Comparison of ENCODE assay signal across 19 cellular contexts in the genomic region with DNA sequence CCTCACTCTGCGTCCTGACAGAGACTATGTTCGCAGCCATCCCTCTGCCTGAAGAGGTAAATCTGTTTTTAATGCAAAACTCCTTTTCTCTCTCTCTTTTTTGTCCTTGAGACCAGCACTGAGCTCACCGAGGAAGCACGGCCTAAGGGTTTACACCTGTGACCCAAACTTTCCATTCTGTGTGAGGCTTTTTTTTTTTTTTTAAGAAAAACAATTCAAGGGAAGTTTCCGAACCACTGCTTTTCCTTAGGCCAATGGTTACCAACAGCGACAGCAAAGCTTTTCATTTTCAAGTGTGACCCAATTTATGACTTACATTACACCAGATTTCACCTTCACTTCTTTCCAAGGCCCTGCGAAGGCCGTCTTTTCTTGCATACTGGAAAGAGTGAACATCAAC.
DNase-seq lines count a peak whose midpoint lies in the region; ATAC-seq and TF ChIP-seq lines count a peak whose summit lies in the region.
"Had no signal": no experiment of that assay in that cellular context is flagged by ENCODE, and none has a peak within 500 bp of the region (broad histone marks: within the 10 kb centered on the region; RNA-seq: fewer than 3 reads in every experiment).

No MANE protein-coding gene starts in this region.

- DNase-seq in chondrocyte (ENCODE audit: low spot score) (no peak), nephron progenitor cell (no peak), NCI-H1092 treated with DMSO at 0.1 percent for 48 hours (lab: John Stamatoyannopoulos, UW) (no peak)
- DNase-seq: activated CD4-positive, CD25-positive, alpha-beta regulatory T cell; activated naive CD4-positive, alpha-beta T cell; colonic mucosa; COR-L47; EL; NCI-H1436 treated with DMSO at 0.1 percent for 48 hours; NCI-H2171 treated with DMSO at 0.1 percent for 48 hours; NCI-H774; stimulated activated CD4-positive, alpha-beta T cell treated with anti-CD3 and anti-CD28 coated beads, Interleukin-15, amount 100 ng/mL, for 24 hours; upper lobe of right lung had no signal

- H3K4me1 Mint-ChIP-seq in chondrocyte (ENCODE audit: low read depth) (peaks cover 63% of the 10 kb centered on the region), nephron progenitor cell (peaks cover 64% of the 10 kb centered on the region)

- ATAC-seq in GM18867 (IDR thresholded peaks at IDR 0.05; ENCODE audit: unreplicated experiment) (peak; percentile 31), HG02885 (IDR thresholded peaks at IDR 0.05; ENCODE audit: poor library complexity, unreplicated experiment) (peak; percentile 14), GM21723 (IDR thresholded peaks at IDR 0.05; ENCODE audit: unreplicated experiment) (no peak), GM21360 (IDR thresholded peaks at IDR 0.05; ENCODE audit: unreplicated experiment) (no peak)
- ATAC-seq: stimulated activated memory B cell treated with anti-CD40 and anti-IgM and Interleukin-4, amounts not matched to agents 10 μg/mL and 1 μg/mL and 100 μg/mL, for 72 hours; upper lobe of right lung had no signal

- H3K27ac Mint-ChIP-seq in chondrocyte (ENCODE audit: unreplicated experiment): peak overlapping the region; percentile 13
- peak overlapping the region; percentile 97 for H3K27ac Mint-ChIP-seq in nephron progenitor cell
- H3K27ac Mint-ChIP-seq: stimulated activated memory B cell treated with anti-CD40 and anti-IgM and Interleukin-4, amounts not matched to agents 10 μg/mL and 1 μg/mL and 100 μg/mL, for 72 hours; T-helper 2 cell treated with Interferon-gamma antibody and Interleukin-4, amounts not matched to agents 5 μg/mL and 100 μg/mL, for 36 hours had no signal

- no peak overlapping the region for H3K4me3 Mint-ChIP-seq in chondrocyte (ENCODE audit: unreplicated experiment)
- peak overlapping the region; percentile 41 for H3K4me3 Mint-ChIP-seq in nephron progenitor cell
- H3K4me3 Mint-ChIP-seq: stimulated activated memory B cell treated with anti-CD40 and anti-IgM and Interleukin-4, amounts not matched to agents 10 μg/mL and 1 μg/mL and 100 μg/mL, for 72 hours; T-helper 2 cell treated with Interferon-gamma antibody and Interleukin-4, amounts not matched to agents 5 μg/mL and 100 μg/mL, for 36 hours had no signal

- H3K27me3 Mint-ChIP-seq in chondrocyte (ENCODE audit: low read depth): no peaks in the 10 kb centered on the region
- H3K27me3 Mint-ChIP-seq in nephron progenitor cell (ENCODE audit: low read depth, poor library complexity): no peaks in the 10 kb centered on the region
- H3K27me3 Mint-ChIP-seq: stimulated activated memory B cell treated with anti-CD40 and anti-IgM and Interleukin-4, amounts not matched to agents 10 μg/mL and 1 μg/mL and 100 μg/mL, for 72 hours had no signal

- TF ChIP-seq CTCF in chondrocyte (IDR thresholded peaks at IDR 0.05) (no peak), nephron progenitor cell (IDR thresholded peaks at IDR 0.05) (no peak)

- no peaks in the 10 kb centered on the region for H3K9me3 Mint-ChIP-seq in chondrocyte (ENCODE audit: low read depth)
- no peaks in the 10 kb centered on the region for H3K9me3 Mint-ChIP-seq in nephron progenitor cell
- H3K9me3 Mint-ChIP-seq: stimulated activated memory B cell treated with anti-CD40 and anti-IgM and Interleukin-4, amounts not matched to agents 10 μg/mL and 1 μg/mL and 100 μg/mL, for 72 hours; T-helper 2 cell treated with Interferon-gamma antibody and Interleukin-4, amounts not matched to agents 5 μg/mL and 100 μg/mL, for 36 hours had no signal

- H3K36me3 Mint-ChIP-seq in chondrocyte (ENCODE audit: low read depth): no peaks in the 10 kb centered on the region
- H3K36me3 Mint-ChIP-seq in nephron progenitor cell (ENCODE audit: low read depth): no peaks in the 10 kb centered on the region
- H3K36me3 Mint-ChIP-seq: stimulated activated memory B cell treated with anti-CD40 and anti-IgM and Interleukin-4, amounts not matched to agents 10 μg/mL and 1 μg/mL and 100 μg/mL, for 72 hours had no signal

Comparison
In these comparisons a context has a peak if more than half of its experiments do, and no peak if none do; other contexts are left out.
1. ATAC-seq: peak in GM18867 (single experiment) and HG02885 (single experiment); none in GM21723 (single experiment) and GM21360 (single experiment).